ENCODE assay signal across 8 cellular contexts in the genomic region with DNA sequence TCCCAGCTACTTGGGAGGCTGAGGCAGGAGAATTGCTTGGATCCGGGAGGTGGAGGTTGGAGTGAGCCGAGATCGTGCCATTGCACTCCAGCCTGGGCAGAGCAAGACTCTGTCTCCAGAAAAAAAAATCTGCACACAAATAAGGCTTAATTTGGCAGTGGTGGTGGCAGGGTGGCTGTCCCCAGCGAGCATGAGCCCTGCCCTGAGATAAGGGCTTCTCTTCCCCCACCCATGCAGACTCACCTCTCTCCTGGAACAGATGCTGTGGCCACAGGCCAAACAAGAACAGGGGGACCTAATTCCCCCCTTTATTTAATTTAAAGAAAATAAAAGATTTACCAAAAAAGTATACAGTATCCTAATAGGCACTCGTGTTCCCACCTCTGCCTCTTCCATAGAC.
A peak's percentile ranks its signal among the peaks of the same experiment; 100 is the strongest.
DNase-seq lines count a peak whose midpoint lies in the region; ATAC-seq and TF ChIP-seq lines count a peak whose summit lies in the region.

No MANE protein-coding gene starts in this region.

- no peak for ATAC-seq in activated CD8-positive, alpha-beta T cell treated with anti-CD3 and anti-CD28 coated beads for 36 hours
- ATAC-seq in HG02885 (IDR thresholded peaks at IDR 0.05; ENCODE audit: poor library complexity, unreplicated experiment), result no peak

- POLR2A ChIA-PET in activated CD8-positive, alpha-beta T cell treated with anti-CD3 and anti-CD28 coated beads for 36 hours (lab: Charles Lee), result interaction anchor here (0.6 to 2.2 kb wide), 9 partner anchors 10 to 159 kb away, joined by 3 to 12 read pairs (median 4); no protein-coding TSS in a partner anchor

- peak overlapping the region; percentile 68 to 71 for H3K9ac ChIP-seq in stomach smooth muscle (ENCODE audit: low read length in 2 of 2)

- no peaks in the 10 kb centered on the region for H3K27me3 ChIP-seq in stomach smooth muscle (ENCODE audit: control insufficient read depth in 1 of 2, insufficient read depth in 2 of 2, low read length in 2 of 2)

- peaks cover 10% of the 10 kb centered on the region for H3K4me1 ChIP-seq in stomach smooth muscle (ENCODE audit: control insufficient read depth, insufficient read depth, low read length)

- H3K9me3 ChIP-seq in stomach smooth muscle (ENCODE audit: control insufficient read depth in 2 of 2, low read length in 2 of 2), result no peaks in the 10 kb centered on the region

- H3K9me3 Mint-ChIP-seq in activated CD8-positive, alpha-beta T cell treated with anti-CD3 and anti-CD28 coated beads for 36 hours, result no peaks in the 10 kb centered on the region

- TF ChIP-seq CTCF in activated CD8-positive, alpha-beta T cell treated with anti-CD3 and anti-CD28 coated beads for 36 hours (IDR thresholded peaks at IDR 0.05), result no peak

- H3K36me3 Mint-ChIP-seq in activated CD8-positive, alpha-beta T cell treated with anti-CD3 and anti-CD28 coated beads for 36 hours (ENCODE audit: low read depth), result peaks cover 6% of the 10 kb centered on the region

- H3K27me3 Mint-ChIP-seq in activated CD8-positive, alpha-beta T cell treated with anti-CD3 and anti-CD28 coated beads for 36 hours, result no peaks in the 10 kb centered on the region

- intact Hi-C loops in activated CD8-positive, alpha-beta T cell treated with anti-CD3 and anti-CD28 coated beads for 36 hours (cut with micrococcal nuclease), result no loop called here

- DNase-seq in NCI-H524 (lab: John Stamatoyannopoulos, UW), result peak; percentile 30 to 56
- DNase-seq in NCI-H524 treated with DMSO at 0.1 percent for 48 hours (lab: John Stamatoyannopoulos, UW), result no peak
- no peak for DNase-seq in activated CD8-positive, alpha-beta T cell treated with anti-CD3 and anti-CD28 coated beads for 36 hours
- DNase-seq in stimulated activated CD4-positive, alpha-beta T cell treated with anti-CD3 and anti-CD28 coated beads, Interleukin-4, amount 100 ng/mL, for 4 hours, result no peak
- no peak for DNase-seq in SW480 (ENCODE audit: low spot score)

- H3K4me1 Mint-ChIP-seq in activated CD8-positive, alpha-beta T cell treated with anti-CD3 and anti-CD28 coated beads for 36 hours (ENCODE audit: low read depth), result peaks cover 17% of the 10 kb centered on the region

- H3K4me3 ChIP-seq in iPS-11a (ENCODE audit: low read depth, low read length), result peak overlapping the region; percentile 85
- peak overlapping the region; percentile 85 to 88 for H3K4me3 ChIP-seq in stomach smooth muscle (ENCODE audit: low read length in 2 of 2)

- peak overlapping the region; percentile 74 for H3K27ac ChIP-seq in stomach smooth muscle (ENCODE audit: low read length)

- peak overlapping the region; percentile 94 for H3K27ac Mint-ChIP-seq in activated CD8-positive, alpha-beta T cell treated with anti-CD3 and anti-CD28 coated beads for 36 hours

- H3K36me3 ChIP-seq in stomach smooth muscle (ENCODE audit: control insufficient read depth in 2 of 2, insufficient read depth in 2 of 2, low read length in 2 of 2), result no peaks in the 10 kb centered on the region

- CTCF ChIA-PET in activated CD8-positive, alpha-beta T cell treated with anti-CD3 and anti-CD28 coated beads for 36 hours (lab: Charles Lee), result interaction anchor here (1.1 kb wide), 1 partner anchor 39 kb away, joined by 3 read pairs; no protein-coding TSS in a partner anchor

- peak overlapping the region; percentile 87 for H3K4me3 Mint-ChIP-seq in activated CD8-positive, alpha-beta T cell treated with anti-CD3 and anti-CD28 coated beads for 36 hours

Comparison
In these comparisons a context has a peak if more than half of its experiments do, and no peak if none do; other contexts are left out.
1. DNase-seq: peak in NCI-H524 (2 of 2); none in NCI-H524 treated with DMSO at 0.1 percent for 48 hours (single experiment), activated CD8-positive, alpha-beta T cell treated with anti-CD3 and anti-CD28 coated beads for 36 hours (single experiment), stimulated activated CD4-positive, alpha-beta T cell treated with anti-CD3 and anti-CD28 coated beads, Interleukin-4, amount 100 ng/mL, for 4 hours (0 of 2) and SW480 (single experiment).